1 cellular context compared by ENCODE assay signal in the genomic region with DNA sequence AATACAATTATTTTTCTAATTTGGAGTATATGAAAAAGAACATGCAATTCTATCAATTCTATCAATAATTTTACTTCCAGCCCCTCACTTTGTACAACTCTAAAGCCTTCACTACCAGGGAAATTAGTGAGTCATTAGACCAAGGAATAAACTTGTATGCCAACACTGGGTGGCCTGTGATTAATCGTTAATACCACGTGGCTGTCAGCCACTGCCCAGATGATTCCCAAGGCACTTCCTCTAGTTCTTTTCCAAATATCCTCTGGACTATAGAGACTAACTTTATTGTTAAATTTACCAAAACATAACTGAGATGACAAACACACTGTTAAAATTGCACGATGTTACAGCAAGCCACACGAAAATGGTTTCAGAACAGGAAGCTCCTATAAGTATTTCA.
TF ChIP-seq lines count a peak whose summit lies in the region.

No MANE protein-coding gene starts in this region.

TF ChIP-seq in HepG2, 621 proteins besides CTCF, POLR2A, EP300 and RAD21 (continued from another document):
- TF ChIP-seq, protein P1, sequence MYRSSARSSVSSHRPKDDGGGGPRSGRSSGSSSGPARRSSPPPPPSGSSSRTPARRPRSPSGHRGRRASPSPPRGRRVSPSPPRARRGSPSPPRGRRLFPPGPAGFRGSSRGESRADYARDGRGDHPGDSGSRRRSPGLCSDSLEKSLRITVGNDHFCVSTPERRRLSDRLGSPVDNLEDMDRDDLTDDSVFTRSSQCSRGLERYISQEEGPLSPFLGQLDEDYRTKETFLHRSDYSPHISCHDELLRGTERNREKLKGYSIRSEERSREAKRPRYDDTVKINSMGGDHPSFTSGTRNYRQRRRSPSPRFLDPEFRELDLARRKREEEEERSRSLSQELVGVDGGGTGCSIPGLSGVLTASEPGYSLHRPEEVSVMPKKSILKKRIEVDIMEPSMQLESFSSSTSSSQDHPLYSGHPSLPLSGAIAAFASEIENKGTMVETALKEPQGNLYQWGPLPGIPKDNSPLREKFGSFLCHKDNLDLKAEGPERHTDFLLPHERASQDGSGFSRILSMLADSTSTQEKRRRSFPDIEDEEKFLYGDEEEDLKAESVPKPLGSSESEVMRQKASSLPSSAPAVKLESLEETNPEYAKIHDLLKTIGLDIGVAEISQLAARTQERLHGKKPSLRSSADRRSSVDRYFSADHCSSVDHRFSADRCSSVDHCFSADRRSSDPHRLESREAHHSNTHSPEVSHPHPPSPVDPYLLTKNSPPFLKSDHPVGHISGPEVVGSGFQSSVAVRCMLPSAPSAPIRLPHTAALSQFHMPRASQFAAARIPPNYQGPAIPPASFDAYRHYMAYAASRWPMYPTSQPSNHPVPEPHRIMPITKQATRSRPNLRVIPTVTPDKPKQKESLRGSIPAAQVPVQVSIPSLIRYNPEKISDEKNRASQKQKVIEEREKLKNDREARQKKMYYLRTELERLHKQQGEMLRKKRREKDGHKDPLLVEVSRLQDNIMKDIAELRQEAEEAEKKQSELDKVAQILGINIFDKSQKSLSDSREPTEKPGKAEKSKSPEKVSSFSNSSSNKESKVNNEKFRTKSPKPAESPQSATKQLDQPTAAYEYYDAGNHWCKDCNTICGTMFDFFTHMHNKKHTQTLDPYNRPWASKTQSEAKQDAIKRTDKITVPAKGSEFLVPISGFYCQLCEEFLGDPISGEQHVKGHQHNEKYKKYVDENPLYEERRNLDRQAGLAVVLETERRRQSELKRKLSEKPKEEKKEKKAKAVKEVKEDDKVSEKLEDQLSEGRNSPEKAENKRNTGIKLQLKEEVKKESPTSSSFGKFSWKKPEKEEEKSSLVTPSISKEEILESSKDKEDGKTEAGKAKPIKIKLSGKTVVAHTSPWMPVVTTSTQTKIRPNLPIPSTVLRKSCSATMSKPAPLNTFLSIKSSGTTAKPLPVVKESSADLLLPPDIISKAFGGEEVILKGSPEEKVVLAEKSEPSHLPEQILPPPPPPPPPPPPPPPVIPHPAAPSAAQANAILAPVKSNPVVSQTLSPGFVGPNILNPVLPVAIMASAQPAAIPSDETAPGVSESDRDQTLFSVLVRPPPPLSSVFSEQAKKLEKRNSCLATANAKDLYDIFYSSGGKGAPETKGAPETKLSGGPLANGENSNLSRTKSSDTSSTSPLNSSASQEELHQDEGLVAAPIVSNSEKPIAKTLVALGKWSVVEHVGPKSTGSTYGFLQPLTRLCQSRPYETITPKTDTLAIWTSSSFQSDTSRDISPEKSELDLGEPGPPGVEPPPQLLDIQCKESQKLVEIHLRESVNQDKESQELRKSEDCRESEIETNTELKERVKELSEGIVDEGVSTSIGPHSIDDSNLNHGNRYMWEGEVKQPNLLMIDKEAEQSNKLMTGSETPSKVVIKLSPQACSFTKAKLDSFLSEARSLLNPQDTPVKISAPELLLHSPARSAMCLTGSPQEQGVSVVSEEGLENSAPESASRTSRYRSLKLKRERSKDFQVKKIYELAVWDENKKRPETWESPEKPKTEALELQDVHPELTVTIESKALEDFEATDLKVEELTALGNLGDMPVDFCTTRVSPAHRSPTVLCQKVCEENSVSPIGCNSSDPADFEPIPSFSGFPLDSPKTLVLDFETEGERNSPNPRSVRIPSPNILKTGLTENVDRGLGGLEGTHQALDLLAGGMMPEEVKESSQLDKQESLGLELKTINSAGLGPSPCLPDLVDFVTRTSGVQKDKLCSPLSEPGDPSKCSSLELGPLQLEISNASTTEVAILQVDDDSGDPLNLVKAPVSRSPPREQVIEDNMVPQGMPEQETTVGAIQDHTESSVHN (CRISPR knock-in tag; IDR thresholded peaks at IDR 0.05): no peak
- TF ChIP-seq CEBPG (CRISPR knock-in tag; IDR thresholded peaks at IDR 0.05): no peak
- TF ChIP-seq SPEN (CRISPR knock-in tag; IDR thresholded peaks at IDR 0.05; ENCODE audit: low read depth): no peak
- TF ChIP-seq, protein P2, sequence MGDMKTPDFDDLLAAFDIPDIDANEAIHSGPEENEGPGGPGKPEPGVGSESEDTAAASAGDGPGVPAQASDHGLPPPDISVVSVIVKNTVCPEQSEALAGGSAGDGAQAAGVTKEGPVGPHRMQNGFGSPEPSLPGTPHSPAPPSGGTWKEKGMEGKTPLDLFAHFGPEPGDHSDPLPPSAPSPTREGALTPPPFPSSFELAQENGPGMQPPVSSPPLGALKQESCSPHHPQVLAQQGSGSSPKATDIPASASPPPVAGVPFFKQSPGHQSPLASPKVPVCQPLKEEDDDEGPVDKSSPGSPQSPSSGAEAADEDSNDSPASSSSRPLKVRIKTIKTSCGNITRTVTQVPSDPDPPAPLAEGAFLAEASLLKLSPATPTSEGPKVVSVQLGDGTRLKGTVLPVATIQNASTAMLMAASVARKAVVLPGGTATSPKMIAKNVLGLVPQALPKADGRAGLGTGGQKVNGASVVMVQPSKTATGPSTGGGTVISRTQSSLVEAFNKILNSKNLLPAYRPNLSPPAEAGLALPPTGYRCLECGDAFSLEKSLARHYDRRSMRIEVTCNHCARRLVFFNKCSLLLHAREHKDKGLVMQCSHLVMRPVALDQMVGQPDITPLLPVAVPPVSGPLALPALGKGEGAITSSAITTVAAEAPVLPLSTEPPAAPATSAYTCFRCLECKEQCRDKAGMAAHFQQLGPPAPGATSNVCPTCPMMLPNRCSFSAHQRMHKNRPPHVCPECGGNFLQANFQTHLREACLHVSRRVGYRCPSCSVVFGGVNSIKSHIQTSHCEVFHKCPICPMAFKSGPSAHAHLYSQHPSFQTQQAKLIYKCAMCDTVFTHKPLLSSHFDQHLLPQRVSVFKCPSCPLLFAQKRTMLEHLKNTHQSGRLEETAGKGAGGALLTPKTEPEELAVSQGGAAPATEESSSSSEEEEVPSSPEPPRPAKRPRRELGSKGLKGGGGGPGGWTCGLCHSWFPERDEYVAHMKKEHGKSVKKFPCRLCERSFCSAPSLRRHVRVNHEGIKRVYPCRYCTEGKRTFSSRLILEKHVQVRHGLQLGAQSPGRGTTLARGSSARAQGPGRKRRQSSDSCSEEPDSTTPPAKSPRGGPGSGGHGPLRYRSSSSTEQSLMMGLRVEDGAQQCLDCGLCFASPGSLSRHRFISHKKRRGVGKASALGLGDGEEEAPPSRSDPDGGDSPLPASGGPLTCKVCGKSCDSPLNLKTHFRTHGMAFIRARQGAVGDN (CRISPR knock-in tag; IDR thresholded peaks at IDR 0.05): no peak
- TF ChIP-seq, protein P3, sequence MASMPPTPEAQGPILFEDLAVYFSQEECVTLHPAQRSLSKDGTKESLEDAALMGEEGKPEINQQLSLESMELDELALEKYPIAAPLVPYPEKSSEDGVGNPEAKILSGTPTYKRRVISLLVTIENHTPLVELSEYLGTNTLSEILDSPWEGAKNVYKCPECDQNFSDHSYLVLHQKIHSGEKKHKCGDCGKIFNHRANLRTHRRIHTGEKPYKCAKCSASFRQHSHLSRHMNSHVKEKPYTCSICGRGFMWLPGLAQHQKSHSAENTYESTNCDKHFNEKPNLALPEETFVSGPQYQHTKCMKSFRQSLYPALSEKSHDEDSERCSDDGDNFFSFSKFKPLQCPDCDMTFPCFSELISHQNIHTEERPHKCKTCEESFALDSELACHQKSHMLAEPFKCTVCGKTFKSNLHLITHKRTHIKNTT (CRISPR knock-in tag; IDR thresholded peaks at IDR 0.05): no peak
- TF ChIP-seq SOX6 (IDR thresholded peaks at IDR 0.05): no peak
- no peak for TF ChIP-seq SOX6 (CRISPR knock-in tag; IDR thresholded peaks at IDR 0.05)
- TF ChIP-seq ZSCAN25 (CRISPR knock-in tag; IDR thresholded peaks at IDR 0.05): no peak
- TF ChIP-seq XRCC5 (optimal IDR thresholded peaks at IDR 0.05; ENCODE audit: low read length): no peak
- no peak for TF ChIP-seq ELF1 (CRISPR knock-in tag; IDR thresholded peaks at IDR 0.05)
- TF ChIP-seq, protein P4, sequence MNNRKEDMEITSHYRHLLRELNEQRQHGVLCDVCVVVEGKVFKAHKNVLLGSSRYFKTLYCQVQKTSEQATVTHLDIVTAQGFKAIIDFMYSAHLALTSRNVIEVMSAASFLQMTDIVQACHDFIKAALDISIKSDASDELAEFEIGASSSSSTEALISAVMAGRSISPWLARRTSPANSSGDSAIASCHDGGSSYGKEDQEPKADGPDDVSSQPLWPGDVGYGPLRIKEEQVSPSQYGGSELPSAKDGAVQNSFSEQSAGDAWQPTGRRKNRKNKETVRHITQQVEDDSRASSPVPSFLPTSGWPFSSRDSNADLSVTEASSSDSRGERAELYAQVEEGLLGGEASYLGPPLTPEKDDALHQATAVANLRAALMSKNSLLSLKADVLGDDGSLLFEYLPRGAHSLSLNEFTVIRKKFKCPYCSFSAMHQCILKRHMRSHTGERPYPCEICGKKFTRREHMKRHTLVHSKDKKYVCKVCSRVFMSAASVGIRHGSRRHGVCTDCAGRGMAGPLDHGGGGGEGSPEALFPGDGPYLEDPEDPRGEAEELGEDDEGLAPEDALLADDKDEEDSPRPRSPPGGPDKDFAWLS (CRISPR knock-in tag; IDR thresholded peaks at IDR 0.05; ENCODE audit: borderline replicate concordance): no peak
- TF ChIP-seq, protein P5, sequence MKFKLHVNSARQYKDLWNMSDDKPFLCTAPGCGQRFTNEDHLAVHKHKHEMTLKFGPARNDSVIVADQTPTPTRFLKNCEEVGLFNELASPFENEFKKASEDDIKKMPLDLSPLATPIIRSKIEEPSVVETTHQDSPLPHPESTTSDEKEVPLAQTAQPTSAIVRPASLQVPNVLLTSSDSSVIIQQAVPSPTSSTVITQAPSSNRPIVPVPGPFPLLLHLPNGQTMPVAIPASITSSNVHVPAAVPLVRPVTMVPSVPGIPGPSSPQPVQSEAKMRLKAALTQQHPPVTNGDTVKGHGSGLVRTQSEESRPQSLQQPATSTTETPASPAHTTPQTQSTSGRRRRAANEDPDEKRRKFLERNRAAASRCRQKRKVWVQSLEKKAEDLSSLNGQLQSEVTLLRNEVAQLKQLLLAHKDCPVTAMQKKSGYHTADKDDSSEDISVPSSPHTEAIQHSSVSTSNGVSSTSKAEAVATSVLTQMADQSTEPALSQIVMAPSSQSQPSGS (CRISPR knock-in tag; IDR thresholded peaks at IDR 0.05): no peak
- no peak for TF ChIP-seq ZNF17 (CRISPR knock-in tag; IDR thresholded peaks at IDR 0.05)
